Comparison of ENCODE assay signal across 10 cellular contexts in genomic region chr20:10547276-10548114, GRCh38.
"Had no signal": no experiment of that assay in that cellular context is flagged by ENCODE, and none has a peak within 500 bp of the region (broad histone marks: within the 10 kb centered on the region; RNA-seq: fewer than 3 reads in every experiment).

No MANE protein-coding gene starts in this region.

- H3K4me3 Mint-ChIP-seq: activated naive CD4-positive, alpha-beta T cell treated with anti-CD3 and anti-CD28 coated beads for 36 hours; activated T-helper 17 cell treated with anti-CD3 and anti-CD28 coated beads, Interleukin-2, amount 50 U/mL, for 72 hours had no signal

- H3K27ac Mint-ChIP-seq: activated naive CD4-positive, alpha-beta T cell treated with anti-CD3 and anti-CD28 coated beads for 36 hours; activated T-helper 17 cell treated with anti-CD3 and anti-CD28 coated beads, Interleukin-2, amount 50 U/mL, for 72 hours had no signal

- DNase-seq: activated CD4-positive, alpha-beta T cell treated with anti-CD3 and anti-CD28 coated beads for 1 hour; activated naive CD4-positive, alpha-beta T cell treated with anti-CD3 and anti-CD28 coated beads for 36 hours; activated T-cell treated with anti-CD3 and anti-CD28 coated beads for 4 hours; heart right ventricle; left ventricle myocardium superior; mesendoderm; pancreas; T-helper 9 cell; thyroid gland had no signal

- H3K9me3 Mint-ChIP-seq: activated naive CD4-positive, alpha-beta T cell treated with anti-CD3 and anti-CD28 coated beads for 36 hours; activated T-helper 17 cell treated with anti-CD3 and anti-CD28 coated beads, Interleukin-2, amount 50 U/mL, for 72 hours had no signal

- H3K27me3 Mint-ChIP-seq: activated T-helper 17 cell treated with anti-CD3 and anti-CD28 coated beads, Interleukin-2, amount 50 U/mL, for 72 hours had no signal

- ATAC-seq: activated T-helper 17 cell treated with anti-CD3 and anti-CD28 coated beads, Interleukin-2, amount 50 U/mL, for 72 hours; heart right ventricle; left ventricle myocardium superior; pancreas had no signal
